12 cellular contexts compared by ENCODE assay signal in the genomic region with DNA sequence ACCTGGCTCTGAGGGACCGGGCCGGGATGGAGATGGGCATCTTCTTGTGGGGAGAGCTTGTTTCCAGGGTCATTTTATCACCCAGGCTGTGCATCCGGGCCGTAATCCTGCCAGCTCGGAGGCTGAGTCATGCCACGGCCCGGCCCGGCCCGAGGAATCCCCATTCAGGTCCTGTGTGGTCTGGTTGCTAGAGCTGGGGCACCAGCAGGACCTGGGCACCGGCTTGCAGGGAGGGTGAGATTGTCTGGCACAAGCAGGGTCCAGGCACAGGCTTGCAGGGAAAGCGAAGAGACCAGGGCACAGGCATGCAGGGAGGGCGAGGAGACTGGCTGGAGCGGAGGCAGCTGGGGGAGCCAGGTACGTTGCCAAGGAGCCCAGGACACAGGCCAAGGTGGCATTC.
DNase-seq lines count a peak whose midpoint lies in the region; ATAC-seq and TF ChIP-seq lines count a peak whose summit lies in the region.
"Had no signal": no experiment of that assay in that cellular context is flagged by ENCODE, and none has a peak within 500 bp of the region (broad histone marks: within the 10 kb centered on the region; RNA-seq: fewer than 3 reads in every experiment).

No MANE protein-coding gene starts in this region.

- peaks cover 9% of the 10 kb centered on the region; the same call in 1 of the 2 replicates for H4K20me1 ChIP-seq in PC-9 (ENCODE audit: insufficient read depth)

- no peak for ATAC-seq in heart right ventricle
- ATAC-seq in Right ventricle myocardium superior (ENCODE audit: poor library complexity), result no peak

- peaks cover 0 to 78% (median 21%) of the 10 kb centered on the region in 9 donors for H3K36me3 ChIP-seq in heart right ventricle
- H3K36me3 ChIP-seq in urinary bladder (ENCODE audit: insufficient read depth), result peaks cover 2% of the 10 kb centered on the region
- peaks cover 6% of the 10 kb centered on the region; the same call in 1 of the 2 replicates for H3K36me3 ChIP-seq in PC-9 (ENCODE audit: low read depth)

- TF ChIP-seq CTCF in heart right ventricle (IDR thresholded peaks at IDR 0.05), result no peak
- no peak for TF ChIP-seq CTCF in choroid plexus epithelial cell (conservative IDR thresholded peaks at IDR 0.05; ENCODE audit: low read depth, low read length)
- TF ChIP-seq CTCF in PC-9 (conservative IDR thresholded peaks at IDR 0.05), result no peak

- H2AFZ ChIP-seq in PC-9, result no peak overlapping the region

- H3K27me3 ChIP-seq in heart right ventricle, result no peaks in the 10 kb centered on the region
- no peaks in the 10 kb centered on the region for H3K27me3 ChIP-seq in PC-9 (ENCODE audit: insufficient read depth, low read depth)

- H3K27ac ChIP-seq in heart right ventricle (peak overlapping the region in 7 of 10 donors; percentile 15 to 86 (median 26)), urinary bladder (ENCODE audit: low read depth) (peak overlapping the region; percentile 73), PC-9 (no peak overlapping the region)

- DNase-seq in heart right ventricle (no peak), Right ventricle myocardium superior (no peak), choroid plexus epithelial cell (ENCODE audit: low read depth) (peak; percentile 21), medulla oblongata (ENCODE audit: extremely low spot score) (peak; percentile 48), PC-9 (no peak), COLO829 (ENCODE audit: low spot score) (no peak)
- DNase-seq in effector CD4-positive, alpha-beta T cell, result no peak
- DNase-seq: activated T-cell treated with anti-CD3 and anti-CD28 coated beads, Interleukin-2, amount 50 U/mL, for 48 hours; effector memory CD4-positive, alpha-beta T cell; KG1; NCI-H510A treated with DMSO at 0.1 percent for 48 hours had no signal

- WGBS in heart right ventricle, 2 donors, result 57 to 71% methylated on average over 14 of the region's 14 CpGs
- 37% methylated on average over 14 of the region's 14 CpGs for WGBS in urinary bladder

- intact Hi-C loops in heart right ventricle (cut with DNase I) (loop anchor here in 5 of 10 donors (5.0 to 10.0 kb wide), 4 partner anchors 58 to 106 kb away; a partner anchor contains a TSS), Right ventricle myocardium superior (cut with DNase I) (loop anchor here (10.0 kb wide), 1 partner anchor 58 kb away; no protein-coding TSS in a partner anchor), PC-9 (cut with micrococcal nuclease; ENCODE audit: unreplicated experiment) (no loop called here)

- H3K79me2 ChIP-seq in PC-9 (ENCODE audit: low read depth), result no peaks in the 10 kb centered on the region

- H3K4me3 ChIP-seq in heart right ventricle, result no peak overlapping the region
- H3K4me3 ChIP-seq in choroid plexus epithelial cell (ENCODE audit: low read depth, low read length), result no peak overlapping the region
- no peak overlapping the region for H3K4me3 ChIP-seq in urinary bladder (ENCODE audit: low read depth, low read length)
- H3K4me3 ChIP-seq in PC-9, result no peak overlapping the region

- CTCF ChIA-PET in PC-9 (lab: Charles Lee), result interaction anchor here (0.5 to 0.7 kb wide), 2 partner anchors 19 to 26 kb away, joined by 3 to 7 read pairs; no protein-coding TSS in a partner anchor

- H3F3A ChIP-seq in PC-9 (ENCODE audit: insufficient read depth, low read depth), result no peaks in the 10 kb centered on the region; the same call in 1 of the 2 replicates

- H3K4me1 ChIP-seq in heart right ventricle (peaks cover 39 to 81% (median 71%) of the 10 kb centered on the region in 9 donors), urinary bladder (ENCODE audit: insufficient read depth) (no peaks in the 10 kb centered on the region), PC-9 (replicated peaks; ENCODE audit: insufficient read depth) (no peaks in the 10 kb centered on the region)

- H3K4me2 ChIP-seq in PC-9, result no peak overlapping the region

- POLR2A ChIA-PET in PC-9 (lab: Charles Lee; ENCODE audit: unreplicated experiment), result no interaction called here

- no peaks in the 10 kb centered on the region for H3K9me2 ChIP-seq in PC-9 (ENCODE audit: insufficient read depth)

- BruUV-seq in PC-9 (replicated peaks; lab: Mats Ljungman, UMichigan), result no TSS peak

- H3K9me3 ChIP-seq in heart right ventricle, result no peaks in the 10 kb centered on the region
- H3K9me3 ChIP-seq in PC-9 (ENCODE audit: insufficient read depth, low read depth), result no peaks in the 10 kb centered on the region

Comparison
In these comparisons a context has a peak if more than half of its experiments do, and no peak if none do; other contexts are left out.
1. DNase-seq: peak in choroid plexus epithelial cell (single experiment) and medulla oblongata (single experiment); none in heart right ventricle (0 of 2), Right ventricle myocardium superior (single experiment), PC-9 (0 of 2), COLO829 (single experiment) and effector CD4-positive, alpha-beta T cell (single experiment).